7 cellular contexts compared by ENCODE assay signal in the genomic region with DNA sequence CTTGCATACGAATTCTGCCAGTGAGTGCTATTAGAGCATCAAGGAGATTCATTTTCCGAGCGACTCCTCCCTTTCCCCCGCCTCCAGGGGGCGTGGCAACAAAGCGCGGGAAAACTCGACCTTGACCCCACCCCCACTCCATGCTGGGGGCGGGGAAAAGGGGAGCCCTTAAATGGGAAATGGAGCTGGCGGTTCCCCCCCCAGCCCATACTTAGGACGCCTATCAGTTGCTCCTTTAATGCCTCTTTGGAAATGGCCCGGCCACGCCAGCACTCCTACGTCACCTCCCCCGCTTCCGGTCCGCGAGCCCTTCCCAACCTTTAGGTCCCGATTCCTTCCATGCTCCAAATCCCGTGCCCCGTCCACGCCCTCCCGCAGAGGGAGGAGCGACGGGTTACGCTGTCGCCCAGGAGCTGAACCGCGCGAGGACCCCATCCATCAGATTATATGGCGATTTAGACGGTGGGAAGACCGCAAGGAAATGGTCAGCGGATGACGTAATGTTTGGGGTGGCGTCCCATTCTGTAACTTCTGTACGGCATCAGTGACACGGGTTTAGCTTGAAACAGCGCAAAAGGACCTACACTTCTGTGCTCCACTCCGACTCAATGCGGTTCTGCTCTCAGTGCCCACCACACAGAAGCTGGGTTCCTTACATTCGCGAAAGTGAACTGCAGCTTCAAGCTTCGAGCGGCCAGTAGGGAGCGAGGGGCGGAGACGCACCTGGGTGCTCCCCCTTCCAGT. TPM values are rescaled to one million over a fixed set of nuclear protein-coding genes. Genes with fewer than 3 reads are reported as not detected.
DNase-seq lines count a peak whose midpoint lies in the region; ATAC-seq, FAIRE-seq and TF ChIP-seq lines count a peak whose summit lies in the region.

No MANE protein-coding gene starts in this region.

- peak; percentile 21 to 78 (median 41) for TF ChIP-seq CTCF in body of pancreas (IDR thresholded peaks at IDR 0.05)

- H3K4me1 ChIP-seq in body of pancreas = peaks cover 27% of the 10 kb centered on the region

- intact Hi-C loops in body of pancreas (cut with DNase I) (no loop called here), sciatic nerve (cut with DNase I) (no loop called here)

- DNase-seq in NCI-H2107 (lab: John Stamatoyannopoulos, UW) (peak; percentile 98), body of pancreas (peak; percentile 95 to 99 (median 98)), iPS DF 19.7 (ENCODE audit: low read depth, low spot score) (peak; percentile 88), sciatic nerve (ENCODE audit: low spot score) (peak; percentile 97)

- peak overlapping the region; percentile 24 for H3K4me3 ChIP-seq in body of pancreas

- H3K9me3 ChIP-seq in body of pancreas = no peaks in the 10 kb centered on the region

- no peaks in the 10 kb centered on the region for H3K27me3 ChIP-seq in body of pancreas

- H3K27ac ChIP-seq in body of pancreas = peak overlapping the region; percentile 94 to 99 (median 98)

- FAIRE-seq in TTC549 (lab: Jason Lieb, UNC) = peak; percentile 98

- 0 to 1% methylated on average over 39 to 48 of the region's 48 CpGs for WGBS in body of pancreas, 2 donors

- peak; percentile 5 to 83 (median 80) for TF ChIP-seq POLR2A in body of pancreas (IDR thresholded peaks at IDR 0.05)

- peak; percentile 34 for ATAC-seq in GM18511 (IDR thresholded peaks at IDR 0.05; ENCODE audit: unreplicated experiment)
- ATAC-seq in HG03060 (IDR thresholded peaks at IDR 0.05; ENCODE audit: low read depth, unreplicated experiment) = peak; percentile 31
- ATAC-seq in body of pancreas = peak; percentile 77
- peak; percentile 92 for ATAC-seq in sciatic nerve

- H3K36me3 ChIP-seq in body of pancreas (replicated peaks in 1 of 2; ENCODE audit: insufficient read depth in 1 of 2, low read depth in 2 of 2) = peaks cover under 1 to 1% of the 10 kb centered on the region in 2 donors

RNA-seq across cellular contexts. Expression of a gene that starts 0.7 kb away (rescaled TPM):
- 10 to 100 TPM; 15.0 to 24.4 TPM for total RNA-seq in body of pancreas
- total RNA-seq in sciatic nerve = 18.8 TPM

RNA-seq across cellular contexts. Expression of a gene that starts 26.9 kb away (rescaled TPM):
- total RNA-seq in body of pancreas = 10 to 100 TPM; 70.2 to 73.4 TPM
- total RNA-seq in sciatic nerve = 119 TPM

RNA-seq across cellular contexts. Expression of a gene that starts 45.8 kb away (rescaled TPM):
- total RNA-seq in body of pancreas (10 to 100 TPM; 39.6 to 40.2 TPM), sciatic nerve (71.4 TPM)

Comparison
In these comparisons a context has a peak if more than half of its experiments do, and no peak if none do; other contexts are left out.
1. Peak in every context shown above with its lines: DNase-seq, ATAC-seq, H3K4me3 ChIP-seq and H3K27ac ChIP-seq.
2. ATAC-seq: peak in every context shown above with its lines; median percentile 92 in sciatic nerve; 77 in body of pancreas; 34 in GM18511; 31 in HG03060.